Comparison of ENCODE assay signal across 8 cellular contexts in genomic region chr10:124802313-124802675, GRCh38. TPM values are rescaled to one million over a fixed set of nuclear protein-coding genes. Genes with fewer than 3 reads are reported as not detected.
DNase-seq lines count a peak whose midpoint lies in the region; ATAC-seq lines count a peak whose summit lies in the region.

No MANE protein-coding gene starts in this region.

- peak; percentile 54 for ATAC-seq in HG02642 (IDR thresholded peaks at IDR 0.05; ENCODE audit: poor library complexity, unreplicated experiment)

- DNase-seq in NCI-H526 treated with DMSO at 0.1 percent for 48 hours (lab: John Stamatoyannopoulos, UW) = peak; percentile 0
- DNase-seq in NCI-H526 (lab: John Stamatoyannopoulos, UW) = no peak
- DNase-seq in NOMO-1 treated with DMSO at 0.1 percent for 48 hours (lab: John Stamatoyannopoulos, UW; ENCODE audit: unreplicated experiment) = peak; percentile 72
- peak in 2 of 61 donors; percentile 23 to 24 for DNase-seq in caudate nucleus (lab: John Stamatoyannopoulos, UW)
- DNase-seq in NCI-H446 treated with DMSO at 0.1 percent for 48 hours (lab: John Stamatoyannopoulos, UW) = no peak
- DNase-seq in NCI-H1092 treated with DMSO at 0.1 percent for 48 hours (lab: John Stamatoyannopoulos, UW) = no peak

- no peaks in the 10 kb centered on the region for H3K27me3 ChIP-seq in mononuclear cell (ENCODE audit: insufficient read depth, low read length)

- peak overlapping the region; percentile 99 for H3K4me3 ChIP-seq in mononuclear cell (ENCODE audit: low read length)

- H3K27ac ChIP-seq in caudate nucleus (ENCODE audit: low read depth, low read length) = peak overlapping the region; percentile 37

- no peaks in the 10 kb centered on the region for H3K9me3 ChIP-seq in mononuclear cell (ENCODE audit: low read depth, low read length)

- H3K4me1 ChIP-seq in mononuclear cell (ENCODE audit: insufficient read depth, low read length) = peaks cover 14% of the 10 kb centered on the region

RNA-seq across cellular contexts. Expression of gene ABRAXAS2, which starts 0.7 kb away (rescaled TPM):
- total RNA-seq in mononuclear cell = 14.5 TPM

RNA-seq across cellular contexts. Expression of gene EEF1AKMT2, which starts 10.6 kb away (rescaled TPM):
- total RNA-seq in mononuclear cell = 21.3 TPM

RNA-seq across cellular contexts. Expression of gene FAM53B, which starts 58.1 kb away (rescaled TPM):
- 88.5 TPM for total RNA-seq in mononuclear cell

Comparison
In these comparisons a context has a peak if more than half of its experiments do, and no peak if none do; other contexts are left out.
1. DNase-seq: peak in NCI-H526 treated with DMSO at 0.1 percent for 48 hours (single experiment) and NOMO-1 treated with DMSO at 0.1 percent for 48 hours (single experiment); none in NCI-H526 (0 of 2), NCI-H446 treated with DMSO at 0.1 percent for 48 hours (single experiment) and NCI-H1092 treated with DMSO at 0.1 percent for 48 hours (single experiment).